Comparison of ENCODE assay signal across 33 cellular contexts in the genomic region with DNA sequence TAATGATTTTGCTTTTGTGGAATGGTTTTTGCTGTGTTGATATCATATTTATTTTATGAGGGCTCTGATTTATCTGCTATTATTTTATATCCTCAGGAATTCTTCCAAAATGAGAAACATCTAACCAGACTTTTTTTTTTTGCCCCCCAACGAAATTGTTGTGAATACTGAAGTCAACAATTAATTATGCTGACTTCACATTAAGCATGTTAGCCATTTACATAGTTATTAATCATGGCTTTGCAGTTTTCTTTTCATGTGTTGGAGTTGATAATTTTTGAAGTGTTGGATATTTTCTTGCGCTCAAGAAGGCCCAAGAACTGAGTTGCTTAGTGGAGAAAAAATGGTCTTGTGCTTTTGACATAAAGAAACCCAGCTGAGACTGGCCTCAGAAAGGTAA.
"Had no signal": no experiment of that assay in that cellular context is flagged by ENCODE, and none has a peak within 500 bp of the region (broad histone marks: within the 10 kb centered on the region; RNA-seq: fewer than 3 reads in every experiment).

No MANE protein-coding gene starts in this region.

- H3K4me3 ChIP-seq: adrenal gland, body of pancreas, breast epithelium had no signal

- H3K36me3 ChIP-seq: adrenal gland, brain microvascular endothelial cell, breast epithelium had no signal

- FAIRE-seq: astrocyte, TTC549 had no signal

- H3K9me3 ChIP-seq: adrenal gland, body of pancreas, breast epithelium had no signal

- H3K27ac ChIP-seq: adrenal gland, body of pancreas, brain microvascular endothelial cell, breast epithelium, VCaP had no signal

- DNase-seq: activated B cell treated with CpG ODN at 0.5 μM for 24 hours; activated CD4-positive, alpha-beta memory T cell treated with anti-CD3 and anti-CD28 coated beads for 36 hours; activated CD4-positive, alpha-beta T cell treated with anti-CD3 and anti-CD28 coated beads for 4 hours; activated CD4-positive, alpha-beta T cell treated with anti-CD3 and anti-CD28 coated beads, Interleukin-2, amount 10 ng/mL, durations not matched to agents 24 days and 14 days; activated CD4-positive, alpha-beta T cell treated with anti-CD3 and anti-CD28 coated beads, Interleukin-2, amount 50 U/mL, for 1 hour; activated CD4-positive, alpha-beta T cell treated with anti-CD3 and anti-CD28 coated beads, Interleukin-2, amount 50 U/mL, for 4 hours; activated CD4-positive, CD25-positive, alpha-beta regulatory T cell treated with anti-CD3 and anti-CD28 coated beads, Interleukin-2, amount 50 U/mL, for 72 hours; activated CD8-positive, alpha-beta memory T cell treated with anti-CD3 and anti-CD28 coated beads, Interleukin-2, amount 50 U/mL, for 4 hours; activated CD8-positive, alpha-beta T cell treated with anti-CD3 and anti-CD28 coated beads for 36 hours; activated effector memory CD4-positive, alpha-beta T cell treated with anti-CD3 and anti-CD28 coated beads, Interleukin-2, amount 50 U/mL, for 16 hours; activated gamma-delta T cell treated with Interleukin-2 at 50 U/mL for 16 hours; activated naive CD4-positive, alpha-beta T cell; activated naive CD4-positive, alpha-beta T cell treated with anti-CD3 and anti-CD28 coated beads for 36 hours; activated naive CD4-positive, alpha-beta T cell treated with anti-CD3 and anti-CD28 coated beads, Interleukin-2, amount 50 U/mL, for 16 hours; activated naive CD8-positive, alpha-beta T cell treated with anti-CD3 and anti-CD28 coated beads for 36 hours; activated T-cell treated with anti-CD3 and anti-CD28 coated beads for 4 hours; activated T-cell treated with anti-CD3 and anti-CD28 coated beads, Interleukin-2, amount 50 U/mL, for 1 hour; activated T-cell treated with anti-CD3 and anti-CD28 coated beads, Interleukin-2, amount 50 U/mL, for 4 hours; activated T-cell treated with anti-CD3 and anti-CD28 coated beads, Interleukin-2, amount 50 U/mL, for 72 hours; adrenal gland; amniotic stem cell; aorta; body of pancreas; brain microvascular endothelial cell; central memory CD4-positive, alpha-beta T cell; T-helper 2 cell; T-helper 9 cell had no signal

- H3K27me3 ChIP-seq: adrenal gland, body of pancreas, brain microvascular endothelial cell, breast epithelium had no signal

- ATAC-seq: activated CD8-positive, alpha-beta T cell treated with anti-CD3 and anti-CD28 coated beads for 36 hours; activated naive CD4-positive, alpha-beta T cell treated with anti-CD3 and anti-CD28 coated beads, Interleukin-2, amount 50 U/mL, for 72 hours; activated T-cell treated with anti-CD3 and anti-CD28 coated beads, Interleukin-2, amount 50 U/mL, for 4 hours; activated T-cell treated with anti-CD3 and anti-CD28 coated beads, Interleukin-2, amount 50 U/mL, for 72 hours; activated T-helper 17 cell treated with anti-CD3 and anti-CD28 coated beads, Interleukin-2, amount 50 U/mL, for 72 hours; body of pancreas had no signal

- H3K4me1 ChIP-seq: adrenal gland, body of pancreas, breast epithelium had no signal
